Comparison of ENCODE assay signal across 22 cellular contexts in genomic region chr6:157283900-157284737, GRCh38.
"Had no signal": no experiment of that assay in that cellular context is flagged by ENCODE, and none has a peak within 500 bp of the region (broad histone marks: within the 10 kb centered on the region; RNA-seq: fewer than 3 reads in every experiment).

No MANE protein-coding gene starts in this region.

- DNase-seq: cortex of kidney; effector memory CD8-positive, alpha-beta T cell; gastrocnemius medialis; kidney; mucosa of descending colon; naive B cell; stimulated activated CD4-positive, alpha-beta T cell treated with anti-CD3 and anti-CD28 coated beads, Interleukin-4, amount 100 ng/mL, for 4 hours; stimulated activated naive B cell treated with anti-CD40 and anti-IgM and Interleukin-4, amounts not matched to agents 10 μg/mL and 1 μg/mL and 100 μg/mL, for 72 hours; upper lobe of left lung had no signal

- H3K4me1 Mint-ChIP-seq: naive B cell; stimulated activated naive B cell treated with anti-CD40 and anti-IgM and Interleukin-4, amounts not matched to agents 10 μg/mL and 1 μg/mL and 100 μg/mL, for 72 hours had no signal

- H3K27ac ChIP-seq: gastrocnemius medialis, neutrophil, parathyroid adenoma, prostate gland, right atrium auricular region, thoracic aorta, tibial nerve, upper lobe of left lung had no signal

- H3K36me3 ChIP-seq: prostate gland, right atrium auricular region, thoracic aorta had no signal

- ATAC-seq: effector memory CD8-positive, alpha-beta T cell; gastrocnemius medialis; mucosa of descending colon; natural killer cell treated with Interleukin-12 subunit alpha and Interleukin-12 subunit beta and Interleukin-15 and Interleukin-18, amount 100 ng/mL, for 72 hours; sciatic nerve; stimulated activated naive B cell treated with anti-CD40 and anti-IgM and Interleukin-4, amounts not matched to agents 10 μg/mL and 1 μg/mL and 100 μg/mL, for 72 hours had no signal

- H3K4me1 ChIP-seq: gastrocnemius medialis, parathyroid adenoma, prostate gland, right atrium auricular region, tibial nerve, upper lobe of left lung had no signal

- H3K4me3 ChIP-seq: gastrocnemius medialis, lung, mucosa of descending colon, prostate gland, right atrium auricular region, thoracic aorta, tibial nerve, upper lobe of left lung had no signal

- H3K36me3 Mint-ChIP-seq: memory B cell; mesothelial cell of epicardium; naive B cell; natural killer cell treated with Interleukin-12 subunit alpha and Interleukin-12 subunit beta and Interleukin-15 and Interleukin-18, amount 100 ng/mL, for 72 hours had no signal

- H3K9me3 ChIP-seq: gastrocnemius medialis, mucosa of descending colon, neutrophil, prostate gland, right atrium auricular region, thoracic aorta, tibial nerve, upper lobe of left lung had no signal

- H3K9me3 Mint-ChIP-seq: effector memory CD8-positive, alpha-beta T cell; memory B cell; mesothelial cell of epicardium; naive B cell; natural killer cell treated with Interleukin-12 subunit alpha and Interleukin-12 subunit beta and Interleukin-15 and Interleukin-18, amount 100 ng/mL, for 72 hours; neural crest cell; stimulated activated naive B cell treated with anti-CD40 and anti-IgM and Interleukin-4, amounts not matched to agents 10 μg/mL and 1 μg/mL and 100 μg/mL, for 72 hours; stimulated activated naive CD8-positive, alpha-beta T cell treated with anti-CD3 and anti-CD28 coated beads, Interleukin-15, Interleukin-2, amounts not matched to agents 100 ng/mL and 50 ng/mL, for 24 hours had no signal

- H3K4me3 Mint-ChIP-seq: effector memory CD8-positive, alpha-beta T cell; memory B cell; mesothelial cell of epicardium; natural killer cell treated with Interleukin-12 subunit alpha and Interleukin-12 subunit beta and Interleukin-15 and Interleukin-18, amount 100 ng/mL, for 72 hours; neural crest cell; stimulated activated naive B cell treated with anti-CD40 and anti-IgM and Interleukin-4, amounts not matched to agents 10 μg/mL and 1 μg/mL and 100 μg/mL, for 72 hours; stimulated activated naive CD8-positive, alpha-beta T cell treated with anti-CD3 and anti-CD28 coated beads, Interleukin-15, Interleukin-2, amounts not matched to agents 100 ng/mL and 50 ng/mL, for 24 hours had no signal

- H3K27ac Mint-ChIP-seq: memory B cell; mesothelial cell of epicardium; natural killer cell treated with Interleukin-12 subunit alpha and Interleukin-12 subunit beta and Interleukin-15 and Interleukin-18, amount 100 ng/mL, for 72 hours; stimulated activated naive B cell treated with anti-CD40 and anti-IgM and Interleukin-4, amounts not matched to agents 10 μg/mL and 1 μg/mL and 100 μg/mL, for 72 hours; stimulated activated naive CD8-positive, alpha-beta T cell treated with anti-CD3 and anti-CD28 coated beads, Interleukin-15, Interleukin-2, amounts not matched to agents 100 ng/mL and 50 ng/mL, for 24 hours had no signal
